Comparison of ENCODE assay signal across 1 cellular context in genomic region chrX:115892787-115893671, GRCh38.
TF ChIP-seq lines count a peak whose summit lies in the region.

No MANE protein-coding gene starts in this region.

TF ChIP-seq in HepG2, 621 proteins besides CTCF, POLR2A, EP300 and RAD21 (continued from another document and continues in another):
- TF ChIP-seq BRCA1 (CRISPR knock-in tag; IDR thresholded peaks at IDR 0.05) (no peak), NBN (conservative IDR thresholded peaks at IDR 0.05) (no peak), TCF7L2 (IDR thresholded peaks at IDR 0.05; ENCODE audit: low read depth, low read length) (no peak), ZNF605 (CRISPR knock-in tag; IDR thresholded peaks at IDR 0.05) (no peak), TBL1XR1 (IDR thresholded peaks at IDR 0.05; ENCODE audit: borderline replicate concordance, low read length, partially characterized antibody) (peak; percentile 60), MED1 (CRISPR knock-in tag; IDR thresholded peaks at IDR 0.05) (peak; percentile 80), NRL (CRISPR knock-in tag; IDR thresholded peaks at IDR 0.05; ENCODE audit: borderline replicate concordance) (peak; percentile 59; the same call in 1 of the 2 replicates), ZNF121 (CRISPR knock-in tag; IDR thresholded peaks at IDR 0.05) (0 out of 2 replicates have a peak, but pooled peaks have one; percentile 40), AKAP8 (CRISPR knock-in tag; IDR thresholded peaks at IDR 0.05) (no peak), FOXA3 (CRISPR knock-in tag; IDR thresholded peaks at IDR 0.05) (peak; percentile 48), ZNF772 (CRISPR knock-in tag; IDR thresholded peaks at IDR 0.05) (0 out of 2 replicates have a peak, but pooled peaks have one; percentile 31), POGZ (CRISPR knock-in tag; IDR thresholded peaks at IDR 0.05) (peak; percentile 27; the same call in 1 of the 2 replicates), FIP1L1 (IDR thresholded peaks at IDR 0.05; ENCODE audit: borderline replicate concordance, insufficient read depth, low read depth, low read length) (no peak), CCDC6 (CRISPR knock-in tag; IDR thresholded peaks at IDR 0.05) (0 out of 2 replicates have a peak, but pooled peaks have one; percentile 54), KAT7 (CRISPR knock-in tag; IDR thresholded peaks at IDR 0.05; ENCODE audit: borderline replicate concordance) (0 out of 2 replicates have a peak, but pooled peaks have one; percentile 45), CBX5 (CRISPR knock-in tag; IDR thresholded peaks at IDR 0.05; ENCODE audit: borderline replicate concordance) (peak; percentile 96; the same call in 1 of the 2 replicates), PRDM10 (CRISPR knock-in tag; IDR thresholded peaks at IDR 0.05; ENCODE audit: low read depth) (no peak), SMYD3 (CRISPR knock-in tag; IDR thresholded peaks at IDR 0.05) (no peak), ZNF724P (CRISPR knock-in tag; IDR thresholded peaks at IDR 0.05; ENCODE audit: borderline replicate concordance) (no peak), MLXIP (CRISPR knock-in tag; IDR thresholded peaks at IDR 0.05; ENCODE audit: borderline replicate concordance) (no peak), FOXC1 (CRISPR knock-in tag; IDR thresholded peaks at IDR 0.05; ENCODE audit: borderline replicate concordance) (peak; percentile 54; the same call in 1 of the 2 replicates), RAD51 (IDR thresholded peaks at IDR 0.05; ENCODE audit: borderline replicate concordance) (no peak), PHF8 (CRISPR knock-in tag; IDR thresholded peaks at IDR 0.05) (peak; percentile 28; the same call in 1 of the 2 replicates), E2F2 (CRISPR knock-in tag; IDR thresholded peaks at IDR 0.05; ENCODE audit: borderline replicate concordance) (no peak), ZNF788 (CRISPR knock-in tag; IDR thresholded peaks at IDR 0.05; ENCODE audit: borderline replicate concordance) (peak; percentile 82; the same call in 1 of the 2 replicates), ZNF292 (CRISPR knock-in tag; IDR thresholded peaks at IDR 0.05; ENCODE audit: borderline replicate concordance, low read depth) (no peak), ZBTB40 (IDR thresholded peaks at IDR 0.05) (no peak), ZBTB40 (CRISPR knock-in tag; IDR thresholded peaks at IDR 0.05) (peak; percentile 43; the same call in 1 of the 2 replicates), ARID2 (CRISPR knock-in tag; IDR thresholded peaks at IDR 0.05; ENCODE audit: borderline replicate concordance) (no peak), EED (CRISPR knock-in tag; IDR thresholded peaks at IDR 0.05) (no peak)
- TF ChIP-seq, protein P1, sequence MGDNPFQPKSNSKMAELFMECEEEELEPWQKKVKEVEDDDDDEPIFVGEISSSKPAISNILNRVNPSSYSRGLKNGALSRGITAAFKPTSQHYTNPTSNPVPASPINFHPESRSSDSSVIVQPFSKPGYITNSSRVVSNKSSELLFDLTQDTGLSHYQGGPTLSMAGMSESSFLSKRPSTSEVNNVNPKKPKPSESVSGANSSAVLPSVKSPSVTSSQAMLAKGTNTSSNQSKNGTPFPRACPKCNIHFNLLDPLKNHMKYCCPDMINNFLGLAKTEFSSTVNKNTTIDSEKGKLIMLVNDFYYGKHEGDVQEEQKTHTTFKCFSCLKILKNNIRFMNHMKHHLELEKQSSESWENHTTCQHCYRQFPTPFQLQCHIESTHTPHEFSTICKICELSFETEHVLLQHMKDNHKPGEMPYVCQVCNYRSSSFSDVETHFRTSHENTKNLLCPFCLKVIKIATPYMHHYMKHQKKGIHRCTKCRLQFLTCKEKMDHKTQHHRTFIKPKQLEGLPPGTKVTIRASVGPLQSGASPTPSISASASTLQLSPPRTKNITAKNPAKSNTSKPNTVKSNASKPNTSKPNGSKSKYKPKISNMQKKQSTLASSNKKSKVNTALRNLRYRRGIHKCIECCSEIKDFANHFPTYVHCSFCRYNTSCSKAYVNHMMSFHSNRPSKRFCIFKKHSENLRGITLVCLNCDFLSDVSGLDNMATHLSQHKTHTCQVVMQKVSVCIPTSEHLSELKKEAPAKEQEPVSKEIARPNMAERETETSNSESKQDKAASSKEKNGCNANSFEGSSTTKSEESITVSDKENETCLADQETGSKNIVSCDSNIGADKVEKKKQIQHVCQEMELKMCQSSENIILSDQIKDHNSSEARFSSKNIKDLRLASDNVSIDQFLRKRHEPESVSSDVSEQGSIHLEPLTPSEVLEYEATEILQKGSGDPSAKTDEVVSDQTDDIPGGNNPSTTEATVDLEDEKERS (CRISPR knock-in tag; IDR thresholded peaks at IDR 0.05) = no peak
- TF ChIP-seq, protein P2, sequence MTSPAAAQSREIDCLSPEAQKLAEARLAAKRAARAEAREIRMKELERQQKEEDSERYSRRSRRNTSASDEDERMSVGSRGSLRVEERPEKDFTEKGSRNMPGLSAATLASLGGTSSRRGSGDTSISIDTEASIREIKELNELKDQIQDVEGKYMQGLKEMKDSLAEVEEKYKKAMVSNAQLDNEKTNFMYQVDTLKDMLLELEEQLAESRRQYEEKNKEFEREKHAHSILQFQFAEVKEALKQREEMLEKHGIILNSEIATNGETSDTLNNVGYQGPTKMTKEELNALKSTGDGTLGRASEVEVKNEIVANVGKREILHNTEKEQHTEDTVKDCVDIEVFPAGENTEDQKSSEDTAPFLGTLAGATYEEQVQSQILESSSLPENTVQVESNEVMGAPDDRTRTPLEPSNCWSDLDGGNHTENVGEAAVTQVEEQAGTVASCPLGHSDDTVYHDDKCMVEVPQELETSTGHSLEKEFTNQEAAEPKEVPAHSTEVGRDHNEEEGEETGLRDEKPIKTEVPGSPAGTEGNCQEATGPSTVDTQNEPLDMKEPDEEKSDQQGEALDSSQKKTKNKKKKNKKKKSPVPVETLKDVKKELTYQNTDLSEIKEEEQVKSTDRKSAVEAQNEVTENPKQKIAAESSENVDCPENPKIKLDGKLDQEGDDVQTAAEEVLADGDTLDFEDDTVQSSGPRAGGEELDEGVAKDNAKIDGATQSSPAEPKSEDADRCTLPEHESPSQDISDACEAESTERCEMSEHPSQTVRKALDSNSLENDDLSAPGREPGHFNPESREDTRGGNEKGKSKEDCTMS (CRISPR knock-in tag; conservative IDR thresholded peaks at IDR 0.05) = no peak
